ENCODE assay signal across 35 cellular contexts in genomic region chr2:144015036-144015435, GRCh38.
DNase-seq lines count a peak whose midpoint lies in the region; ATAC-seq, FAIRE-seq and TF ChIP-seq lines count a peak whose summit lies in the region.
"Had no signal": no experiment of that assay in that cellular context is flagged by ENCODE, and none has a peak within 500 bp of the region (broad histone marks: within the 10 kb centered on the region; RNA-seq: fewer than 3 reads in every experiment).

No MANE protein-coding gene starts in this region.

- no peaks in the 10 kb centered on the region for H4K20me1 ChIP-seq in IMR-90 (ENCODE audit: insufficient read depth, low read length)

- H2BK5ac ChIP-seq in IMR-90 (ENCODE audit: low read depth, low read length, poor library complexity, severe bottlenecking) = peak overlapping the region; percentile 88

- peaks cover 10% of the 10 kb centered on the region for H3K4me1 Mint-ChIP-seq in mesothelial cell of epicardium
- peaks cover 0 to 2% (median 0%) of the 10 kb centered on the region in 7 donors for H3K4me1 Mint-ChIP-seq in naive thymus-derived CD4-positive, alpha-beta T cell

- no peaks in the 10 kb centered on the region for H3K27me3 ChIP-seq in IMR-90 (ENCODE audit: control insufficient read depth, insufficient read depth, low read length)
- H3K27me3 ChIP-seq in effector memory CD4-positive, alpha-beta T cell (replicated peaks; ENCODE audit: control insufficient read depth, insufficient read depth, low read length, poor library complexity, severe bottlenecking) = no peaks in the 10 kb centered on the region
- no peaks in the 10 kb centered on the region for H3K27me3 ChIP-seq in naive thymus-derived CD4-positive, alpha-beta T cell (ENCODE audit: control insufficient read depth in 2 of 2, insufficient read depth in 2 of 2, low read length in 2 of 2)
- H3K27me3 ChIP-seq: gastroesophageal sphincter, MG63, ovary had no signal

- peak overlapping the region in 1 of 2 experiments; percentile 72; a peak in 2 of 4 replicates for H4K8ac ChIP-seq in IMR-90 (ENCODE audit: low read depth in 2 of 2, low read length in 2 of 2)

- no peak overlapping the region for H2AFZ ChIP-seq in IMR-90 (replicated peaks; ENCODE audit: low read length, poor library complexity)

- H4K5ac ChIP-seq in IMR-90 (ENCODE audit: low read depth, low read length) = no peak overlapping the region

- peaks cover 4% of the 10 kb centered on the region; the same call in 1 of the 2 replicates for H3K9me1 ChIP-seq in IMR-90 (ENCODE audit: insufficient read depth, low read length)

- H2BK15ac ChIP-seq in IMR-90 (ENCODE audit: low read depth, low read length) = peak overlapping the region; percentile 35; the same call in 1 of the 3 replicates

- no peak for DNase-seq in A549 (ENCODE audit: low read depth in 1 of 2, low spot score in 1 of 2)
- DNase-seq in IMR-90 = peak; percentile 31
- DNase-seq in choroid plexus epithelial cell (ENCODE audit: low read depth) = peak; percentile 23
- no peak for DNase-seq in mesothelial cell of epicardium (ENCODE audit: low spot score in 2 of 2, unreplicated experiment in 2 of 2)
- DNase-seq in effector memory CD4-positive, alpha-beta T cell = no peak
- no peak for DNase-seq in D341Med (ENCODE audit: low spot score)
- DNase-seq in DMS53 (lab: John Stamatoyannopoulos, UW) = no peak
- no peak for DNase-seq in naive thymus-derived CD4-positive, alpha-beta T cell
- DNase-seq: activated CD4-positive, CD25-positive, alpha-beta regulatory T cell; activated gamma-delta T cell treated with Interleukin-2 at 50 U/mL for 16 hours; activated naive CD8-positive, alpha-beta T cell treated with anti-CD3 and anti-CD28 coated beads, Interleukin-2, amount 50 U/mL, for 24 hours; activated T-cell treated with anti-CD3 and anti-CD28 coated beads, Interleukin-2, amount 50 U/mL, for 24 hours; Calu3; DND-41; effector memory CD8-positive, alpha-beta T cell; KG1; lower lobe of right lung; MG63; NCI-H1105; NCI-H187 treated with DMSO at 0.1 percent for 48 hours; NCI-H2171 treated with DMSO at 0.1 percent for 48 hours; NCI-H524 treated with DMSO at 0.1 percent for 48 hours; NK-92 treated with Interleukin-12 subunit alpha and Interleukin-12 subunit beta, amount 100 ng/mL, for 24 hours; ovary; stimulated activated naive CD8-positive, alpha-beta T cell treated with anti-CD3 and anti-CD28 coated beads, Interleukin-15, Interleukin-2, amounts not matched to agents 100 U/mL and 50 U/mL, for 24 hours had no signal

- no peak overlapping the region for H3K4me3 Mint-ChIP-seq in mesothelial cell of epicardium
- no peak overlapping the region for H3K4me3 Mint-ChIP-seq in naive thymus-derived CD4-positive, alpha-beta T cell
- H3K4me3 Mint-ChIP-seq: activated naive CD8-positive, alpha-beta T cell treated with anti-CD3 and anti-CD28 coated beads, Interleukin-2, amount 50 U/mL, for 24 hours; activated T-cell treated with anti-CD3 and anti-CD28 coated beads, Interleukin-2, amount 50 U/mL, for 24 hours; brain; effector memory CD8-positive, alpha-beta T cell; natural killer cell treated with Interleukin-12 subunit alpha and Interleukin-12 subunit beta and Interleukin-15 and Interleukin-18, amount 100 ng/mL, for 72 hours had no signal

- H3K9me3 ChIP-seq in A549 = no peaks in the 10 kb centered on the region; the same call in 2 of the 3 replicates
- H3K9me3 ChIP-seq in IMR-90 (ENCODE audit: control insufficient read depth, insufficient read depth, low read length) = no peaks in the 10 kb centered on the region
- H3K9me3 ChIP-seq in effector memory CD4-positive, alpha-beta T cell (ENCODE audit: control insufficient read depth, low read length) = no peaks in the 10 kb centered on the region
- H3K9me3 ChIP-seq in naive thymus-derived CD4-positive, alpha-beta T cell (ENCODE audit: control insufficient read depth in 2 of 3, low read length in 3 of 3) = no peaks in the 10 kb centered on the region
- H3K9me3 ChIP-seq: lower lobe of right lung, MG63, ovary had no signal

- peak overlapping the region; percentile 28; the same call in 1 of the 2 replicates for H4K91ac ChIP-seq in IMR-90 (ENCODE audit: insufficient read depth, low read depth, low read length)

- ATAC-seq in A549 (peak in 1 of 2 experiments; percentile 19; a peak in 1 of 6 replicates), IMR-90 (ENCODE audit: low read depth) (0 out of 2 replicates have a peak, but pooled peaks have one; percentile 19)
- ATAC-seq in naive thymus-derived CD4-positive, alpha-beta T cell = no peak
- ATAC-seq: activated naive CD8-positive, alpha-beta T cell treated with anti-CD3 and anti-CD28 coated beads, Interleukin-2, amount 50 U/mL, for 24 hours; effector memory CD8-positive, alpha-beta T cell; gastroesophageal sphincter; lower lobe of right lung; natural killer cell treated with Interleukin-12 subunit alpha and Interleukin-12 subunit beta and Interleukin-15 and Interleukin-18, amount 100 ng/mL, for 72 hours; stimulated activated naive CD8-positive, alpha-beta T cell treated with anti-CD3 and anti-CD28 coated beads, Interleukin-15, Interleukin-2, amounts not matched to agents 100 U/mL and 50 U/mL, for 24 hours had no signal

- FAIRE-seq in A549 (lab: Jason Lieb, UNC) = no peak
- FAIRE-seq: colon, GM18507, GM19239, HTR-8/SVneo, TTC549 had no signal

- no peak for TF ChIP-seq EP300 in A549 (IDR thresholded peaks at IDR 0.05)

- peak overlapping the region; percentile 1 for H3K27ac Mint-ChIP-seq in mesothelial cell of epicardium
- no peak overlapping the region for H3K27ac Mint-ChIP-seq in naive thymus-derived CD4-positive, alpha-beta T cell
- H3K27ac Mint-ChIP-seq: activated naive CD8-positive, alpha-beta T cell treated with anti-CD3 and anti-CD28 coated beads, Interleukin-2, amount 50 U/mL, for 24 hours; activated T-cell treated with anti-CD3 and anti-CD28 coated beads, Interleukin-2, amount 50 U/mL, for 24 hours; brain; effector memory CD8-positive, alpha-beta T cell; natural killer cell treated with Interleukin-12 subunit alpha and Interleukin-12 subunit beta and Interleukin-15 and Interleukin-18, amount 100 ng/mL, for 72 hours had no signal

- WGBS in A549 (ENCODE audit: missing lambda C conversion rate) = 36% methylated on average over 3 of the region's 3 CpGs
- WGBS in IMR-90 (ENCODE audit: extremely low coverage in 2 of 2, insufficient read length in 1 of 2), 2 experiments = 30% methylated on average over 2 of the region's 3 CpGs; no CpG with 5 or more reads in 1 of the 2 experiments

- H3K18ac ChIP-seq in IMR-90 (ENCODE audit: low read depth, low read length) = peak overlapping the region; percentile 77; the same call in 1 of the 2 replicates

- dilution Hi-C loops in IMR-90 (cut with HindIII; ENCODE audit: low sequenced_read_pairs, unreplicated experiment) = no loop called here

- H3K36me3 Mint-ChIP-seq in mesothelial cell of epicardium = peaks cover 2% of the 10 kb centered on the region
- peaks cover 0 to 12% (median 5%) of the 10 kb centered on the region in 5 donors for H3K36me3 Mint-ChIP-seq in naive thymus-derived CD4-positive, alpha-beta T cell

- no peaks in the 10 kb centered on the region for H3K79me1 ChIP-seq in IMR-90 (ENCODE audit: low read depth in 1 of 2, low read length in 2 of 2)

- no peaks in the 10 kb centered on the region for H3K36me3 ChIP-seq in IMR-90 (ENCODE audit: control insufficient read depth, insufficient read depth, low read length)
- no peaks in the 10 kb centered on the region for H3K36me3 ChIP-seq in effector memory CD4-positive, alpha-beta T cell (ENCODE audit: control insufficient read depth, insufficient read depth, low read length)
- H3K36me3 ChIP-seq in naive thymus-derived CD4-positive, alpha-beta T cell (ENCODE audit: control insufficient read depth in 2 of 3, insufficient read depth in 3 of 3, low read length in 3 of 3) = no peaks in the 10 kb centered on the region
- H3K36me3 ChIP-seq: gastroesophageal sphincter, lower lobe of right lung, MG63, ovary had no signal

- peak overlapping the region; percentile 77 for H2BK120ac ChIP-seq in IMR-90 (ENCODE audit: low read depth, low read length)

- TF ChIP-seq POLR2A in A549 (IDR thresholded peaks at IDR 0.05; ENCODE audit: low read length) = no peak
- no peak for TF ChIP-seq POLR2A in IMR-90 (IDR thresholded peaks at IDR 0.05; ENCODE audit: low read depth, low read length)

- H2BK20ac ChIP-seq in IMR-90 (ENCODE audit: low read depth, low read length) = peak overlapping the region; percentile 70

- peak overlapping the region; percentile 46; the same call in 1 of the 2 replicates for H3K4ac ChIP-seq in IMR-90 (ENCODE audit: low read depth, low read length)

- peaks cover 21% of the 10 kb centered on the region for H3K4me1 ChIP-seq in A549
- peaks cover 2% of the 10 kb centered on the region; the same call in 1 of the 2 replicates for H3K4me1 ChIP-seq in IMR-90 (ENCODE audit: control insufficient read depth, insufficient read depth, low read length)
- no peaks in the 10 kb centered on the region for H3K4me1 ChIP-seq in effector memory CD4-positive, alpha-beta T cell (ENCODE audit: control insufficient read depth, insufficient read depth, low read length, poor library complexity, severe bottlenecking)
- H3K4me1 ChIP-seq in naive thymus-derived CD4-positive, alpha-beta T cell (ENCODE audit: control insufficient read depth in 2 of 2, insufficient read depth in 2 of 2, low read length in 2 of 2) = no peaks in the 10 kb centered on the region
- H3K4me1 ChIP-seq: gastroesophageal sphincter, lower lobe of right lung had no signal

- H3K4me3 ChIP-seq in A549 (no peak overlapping the region), IMR-90 (ENCODE audit: insufficient read depth, low read depth, low read length) (no peak overlapping the region), choroid plexus epithelial cell (ENCODE audit: low read depth, low read length) (no peak overlapping the region)
- no peak overlapping the region for H3K4me3 ChIP-seq in effector memory CD4-positive, alpha-beta T cell (ENCODE audit: insufficient read depth, low read depth, low read length, poor library complexity, severe bottlenecking)
- H3K4me3 ChIP-seq in naive thymus-derived CD4-positive, alpha-beta T cell (ENCODE audit: low read length) = no peak overlapping the region
- H3K4me3 ChIP-seq: gastroesophageal sphincter, lower lobe of right lung, MG63, ovary, SK-N-MC, skin epidermis had no signal

- TF ChIP-seq CTCF in A549 (IDR thresholded peaks at IDR 0.05) = no peak
- no peak for TF ChIP-seq CTCF in IMR-90 (conservative IDR thresholded peaks at IDR 0.05; ENCODE audit: low read depth, low read length)
- TF ChIP-seq CTCF in choroid plexus epithelial cell (conservative IDR thresholded peaks at IDR 0.05; ENCODE audit: low read depth, low read length) = no peak
- no peak for TF ChIP-seq CTCF in mesothelial cell of epicardium (IDR thresholded peaks at IDR 0.05; ENCODE audit: unreplicated experiment)

- peak overlapping the region; percentile 40; the same call in 1 of the 2 replicates for H2AK5ac ChIP-seq in IMR-90 (ENCODE audit: low read depth, low read length)

- no peak overlapping the region for H2AK9ac ChIP-seq in IMR-90 (replicated peaks; ENCODE audit: low read depth, low read length, poor library complexity)

- H3K23ac ChIP-seq in IMR-90 (ENCODE audit: low read depth, low read length) = peak overlapping the region; percentile 54; the same call in 1 of the 2 replicates

- H3K4me2 ChIP-seq in A549 (0 out of 3 replicates have a peak overlapping the region, but pooled peaks have one; percentile 16), IMR-90 (ENCODE audit: low read depth, low read length) (peak overlapping the region; percentile 34; the same call in 1 of the 2 replicates)

- H3K9ac ChIP-seq in IMR-90 (ENCODE audit: low read depth, low read length) = no peak overlapping the region

- intact Hi-C loops in IMR-90 (cut with micrococcal nuclease) = loop anchor here (5.0 kb wide), 1 partner anchor 502 kb away; no protein-coding TSS in a partner anchor
- intact Hi-C loops in naive thymus-derived CD4-positive, alpha-beta T cell (cut with micrococcal nuclease) = no loop called here

- in situ Hi-C loops in IMR-90 (cut with MboI; ENCODE audit: low sequenced_read_pairs) = no loop called here

- H3K14ac ChIP-seq in IMR-90 (replicated peaks; ENCODE audit: low read depth, low read length) = peak overlapping the region; percentile 75; the same call in 1 of the 2 replicates

- H3K27ac ChIP-seq in A549 = peak overlapping the region; percentile 8 to 59; a peak in 3 of 6 replicates
- H3K27ac ChIP-seq in IMR-90 (ENCODE audit: insufficient read depth, low read length) = peak overlapping the region; percentile 40; the same call in 1 of the 2 replicates
- H3K27ac ChIP-seq in effector memory CD4-positive, alpha-beta T cell (ENCODE audit: insufficient read depth, low read length, poor library complexity, severe bottlenecking) = no peak overlapping the region
- no peak overlapping the region for H3K27ac ChIP-seq in naive thymus-derived CD4-positive, alpha-beta T cell (ENCODE audit: low read depth, low read length)
- H3K27ac ChIP-seq: gastroesophageal sphincter, lower lobe of right lung, ovary, SK-N-MC, skin epidermis had no signal

- no peak overlapping the region for H3K56ac ChIP-seq in IMR-90 (ENCODE audit: extremely low read depth, insufficient read depth, low read length)

- H3K9me3 Mint-ChIP-seq in mesothelial cell of epicardium = peaks cover 13% of the 10 kb centered on the region
- peaks cover 0 to 2% (median 0%) of the 10 kb centered on the region in 11 donors for H3K9me3 Mint-ChIP-seq in naive thymus-derived CD4-positive, alpha-beta T cell
- H3K9me3 Mint-ChIP-seq: activated naive CD8-positive, alpha-beta T cell treated with anti-CD3 and anti-CD28 coated beads, Interleukin-2, amount 50 U/mL, for 24 hours; activated T-cell treated with anti-CD3 and anti-CD28 coated beads, Interleukin-2, amount 50 U/mL, for 24 hours; effector memory CD8-positive, alpha-beta T cell had no signal

- BruUV-seq in IMR-90 (replicated peaks; lab: Mats Ljungman, UMichigan) = no TSS peak

- CTCF ChIA-PET in A549 (lab: Yijun Ruan, JAX) = interaction anchor here (0.7 kb wide), 1 partner anchor 264 kb away, joined by 3 read pairs; no protein-coding TSS in a partner anchor
- CTCF ChIA-PET in IMR-90 (lab: Yijun Ruan, JAX) = interaction anchor here (1.4 kb wide), 1 partner anchor 17 kb away, joined by 3 read pairs; no protein-coding TSS in a partner anchor
- CTCF ChIA-PET in naive thymus-derived CD4-positive, alpha-beta T cell (lab: Charles Lee) = no interaction called here

- H3K27me3 Mint-ChIP-seq in mesothelial cell of epicardium (ENCODE audit: low read depth) = no peaks in the 10 kb centered on the region
- H3K27me3 Mint-ChIP-seq in naive thymus-derived CD4-positive, alpha-beta T cell = no peaks in the 10 kb centered on the region
- H3K27me3 Mint-ChIP-seq: activated naive CD8-positive, alpha-beta T cell treated with anti-CD3 and anti-CD28 coated beads, Interleukin-2, amount 50 U/mL, for 24 hours; activated T-cell treated with anti-CD3 and anti-CD28 coated beads, Interleukin-2, amount 50 U/mL, for 24 hours; brain; effector memory CD8-positive, alpha-beta T cell; natural killer cell treated with Interleukin-12 subunit alpha and Interleukin-12 subunit beta and Interleukin-15 and Interleukin-18, amount 100 ng/mL, for 72 hours had no signal

- TF ChIP-seq RAD21 in A549 (conservative IDR thresholded peaks at IDR 0.05 in 1 of 2, IDR thresholded peaks at IDR 0.05 in 1 of 2) (no peak), IMR-90 (IDR thresholded peaks at IDR 0.05; ENCODE audit: low read length) (no peak)

- POLR2A ChIA-PET in A549 (lab: Yijun Ruan, JAX) = no interaction called here
- POLR2A ChIA-PET in IMR-90 (lab: Charles Lee; ENCODE audit: unreplicated experiment) = interaction anchor here (0.5 to 0.6 kb wide), 2 partner anchors 8 to 503 kb away, joined by 3 to 4 read pairs; no protein-coding TSS in a partner anchor
- POLR2A ChIA-PET in naive thymus-derived CD4-positive, alpha-beta T cell (lab: Charles Lee) = no interaction called here

Comparison
In these comparisons a context has a peak if more than half of its experiments do, and no peak if none do; other contexts are left out.
1. DNase-seq: peak in IMR-90 (single experiment) and choroid plexus epithelial cell (single experiment); none in A549 (0 of 2), mesothelial cell of epicardium (0 of 2), effector memory CD4-positive, alpha-beta T cell (0 of 3), D341Med (single experiment), DMS53 (single experiment) and naive thymus-derived CD4-positive, alpha-beta T cell (0 of 9).
2. H3K27ac ChIP-seq: peak in A549 (2 of 2) and IMR-90 (single experiment); none in effector memory CD4-positive, alpha-beta T cell (single experiment) and naive thymus-derived CD4-positive, alpha-beta T cell (single experiment).